In the genomic region with DNA sequence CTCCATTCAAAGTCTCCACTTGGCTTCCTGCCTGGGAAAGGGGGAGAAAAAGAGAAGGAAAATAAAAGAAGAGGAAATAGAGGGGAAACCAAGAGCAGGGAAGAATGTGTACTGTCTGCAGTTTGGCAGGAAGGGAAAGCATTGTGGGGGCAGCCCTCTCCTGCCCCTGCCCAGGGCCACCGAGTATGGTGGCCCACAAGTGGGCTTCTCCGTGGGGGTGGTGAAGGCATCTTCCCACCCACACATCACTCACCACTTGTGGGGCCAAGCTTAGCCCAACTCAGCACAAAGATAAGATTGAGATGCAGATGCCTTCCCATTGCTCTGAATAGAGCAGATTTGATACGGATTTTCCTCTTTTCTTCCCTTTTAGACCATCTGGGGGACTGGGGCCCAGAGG, we compare ENCODE assay signal across 20 cellular contexts.
DNase-seq lines count a peak whose midpoint lies in the region; ATAC-seq and TF ChIP-seq lines count a peak whose summit lies in the region.
"Had no signal": no experiment of that assay in that cellular context is flagged by ENCODE, and none has a peak within 500 bp of the region (broad histone marks: within the 10 kb centered on the region; RNA-seq: fewer than 3 reads in every experiment).

No MANE protein-coding gene starts in this region.

- H3K9me3 Mint-ChIP-seq in WTC11: no peaks in the 10 kb centered on the region

- ATAC-seq in WTC11 (0 out of 2 replicates have a peak, but pooled peaks have one; percentile 7), lower lobe of right lung (no peak), thoracic aorta (ENCODE audit: insufficient number of reproducible peaks, low FRiP score, low read depth) (no peak), HG03039 (IDR thresholded peaks at IDR 0.05; ENCODE audit: unreplicated experiment) (no peak)
- ATAC-seq: PC-3 had no signal

- H3K27ac Mint-ChIP-seq in WTC11: no peak overlapping the region
- H3K27ac Mint-ChIP-seq: B cell had no signal

- H3K36me3 Mint-ChIP-seq in WTC11: no peaks in the 10 kb centered on the region

- H3K9me3 ChIP-seq in HUES48 (ENCODE audit: control insufficient read depth, insufficient read depth, low read length) (no peaks in the 10 kb centered on the region), lower lobe of right lung (no peaks in the 10 kb centered on the region), thoracic aorta (no peaks in the 10 kb centered on the region)

- H3K4me3 ChIP-seq in HUES48 (ENCODE audit: low read depth, low read length) (no peak overlapping the region), lower lobe of right lung (no peak overlapping the region), thoracic aorta (no peak overlapping the region)

- intact Hi-C loops in lower lobe of right lung (cut with DNase I): no loop called here

- H3K27ac ChIP-seq in HUES48 (ENCODE audit: low read depth, low read length) (peak overlapping the region; percentile 48), lower lobe of right lung (peak overlapping the region; percentile 67), thoracic aorta (peak overlapping the region; percentile 17 to 51)
- H3K27ac ChIP-seq: KMS-11 had no signal

- no peak for TF ChIP-seq CTCF in WTC11 (IDR thresholded peaks at IDR 0.05)
- TF ChIP-seq CTCF in lower lobe of right lung (IDR thresholded peaks at IDR 0.05): no peak
- TF ChIP-seq CTCF in thoracic aorta (IDR thresholded peaks at IDR 0.05): no peak

- H3K4me1 ChIP-seq in HUES48 (ENCODE audit: control insufficient read depth, insufficient read depth, low read length) (peaks cover 36% of the 10 kb centered on the region), lower lobe of right lung (peaks cover 23% of the 10 kb centered on the region), thoracic aorta (ENCODE audit: control insufficient read depth in 1 of 2, low read depth in 2 of 2) (peaks cover 19 to 57% of the 10 kb centered on the region in 2 donors)

- H3K9ac ChIP-seq in HUES48 (ENCODE audit: low read depth, low read length): no peak overlapping the region
- H3K9ac ChIP-seq: KMS-11 had no signal

- H3K36me3 ChIP-seq in HUES48 (ENCODE audit: control insufficient read depth, insufficient read depth, low read length) (no peaks in the 10 kb centered on the region), lower lobe of right lung (no peaks in the 10 kb centered on the region), thoracic aorta (no peaks in the 10 kb centered on the region)

- peaks cover 52% of the 10 kb centered on the region for H3K4me1 Mint-ChIP-seq in WTC11
- H3K4me1 Mint-ChIP-seq: B cell had no signal

- H3K4me3 Mint-ChIP-seq in WTC11: no peak overlapping the region
- H3K4me3 Mint-ChIP-seq: B cell had no signal

- POLR2A ChIA-PET in WTC11 (lab: Charles Lee): interaction anchor here (0.5 kb wide), 1 partner anchor 59 kb away, joined by 3 read pairs; no protein-coding TSS in a partner anchor

- H3K27me3 ChIP-seq in HUES48 (ENCODE audit: control insufficient read depth, insufficient read depth, low read length) (no peaks in the 10 kb centered on the region), lower lobe of right lung (ENCODE audit: low read depth) (no peaks in the 10 kb centered on the region), thoracic aorta (replicated peaks; ENCODE audit: insufficient read depth) (no peaks in the 10 kb centered on the region)

- H3K27me3 Mint-ChIP-seq in WTC11 (ENCODE audit: low read depth): no peaks in the 10 kb centered on the region

- DNase-seq in WTC11 (ENCODE audit: low spot score): no peak
- DNase-seq in lower lobe of right lung: no peak
- no peak for DNase-seq in thoracic aorta (ENCODE audit: low spot score)
- no peak for DNase-seq in NCI-H526 treated with DMSO at 0.1 percent for 48 hours (lab: John Stamatoyannopoulos, UW)
- DNase-seq in AG08395 (ENCODE audit: low spot score): no peak
- no peak for DNase-seq in islet precursor cell
- DNase-seq: COR-L47, DMS 273 treated with DMSO at 0.1 percent for 48 hours, DND-41, NCI-H1417, NCI-H187, NCI-H2107, NCI-H2227 treated with DMSO at 0.1 percent for 48 hours, NCI-H524, PC-3, RPMI8226 had no signal

- CTCF ChIA-PET in WTC11 (lab: Charles Lee): interaction anchor here (3.5 to 5.3 kb wide), 2 partner anchors 14 to 57 kb away, joined by 12 to 28 read pairs; no protein-coding TSS in a partner anchor

TF ChIP-seq in WTC11, 78 proteins besides CTCF, POLR2A, EP300 and RAD21:
- TF ChIP-seq, protein P1, sequence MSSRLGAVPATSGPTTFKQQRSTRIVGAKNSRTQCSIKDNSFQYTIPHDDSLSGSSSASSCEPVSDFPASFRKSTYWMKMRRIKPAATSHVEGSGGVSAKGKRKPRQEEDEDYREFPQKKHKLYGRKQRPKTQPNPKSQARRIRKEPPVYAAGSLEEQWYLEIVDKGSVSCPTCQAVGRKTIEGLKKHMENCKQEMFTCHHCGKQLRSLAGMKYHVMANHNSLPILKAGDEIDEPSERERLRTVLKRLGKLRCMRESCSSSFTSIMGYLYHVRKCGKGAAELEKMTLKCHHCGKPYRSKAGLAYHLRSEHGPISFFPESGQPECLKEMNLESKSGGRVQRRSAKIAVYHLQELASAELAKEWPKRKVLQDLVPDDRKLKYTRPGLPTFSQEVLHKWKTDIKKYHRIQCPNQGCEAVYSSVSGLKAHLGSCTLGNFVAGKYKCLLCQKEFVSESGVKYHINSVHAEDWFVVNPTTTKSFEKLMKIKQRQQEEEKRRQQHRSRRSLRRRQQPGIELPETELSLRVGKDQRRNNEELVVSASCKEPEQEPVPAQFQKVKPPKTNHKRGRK (CRISPR knock-in tag; IDR thresholded peaks at IDR 0.05; ENCODE audit: borderline replicate concordance): no peak
- no peak for TF ChIP-seq NR3C1 (CRISPR knock-in tag; conservative IDR thresholded peaks at IDR 0.05; ENCODE audit: low read depth)
- no peak for TF ChIP-seq GABPB1 (CRISPR knock-in tag; IDR thresholded peaks at IDR 0.05)
- TF ChIP-seq, protein P2, sequence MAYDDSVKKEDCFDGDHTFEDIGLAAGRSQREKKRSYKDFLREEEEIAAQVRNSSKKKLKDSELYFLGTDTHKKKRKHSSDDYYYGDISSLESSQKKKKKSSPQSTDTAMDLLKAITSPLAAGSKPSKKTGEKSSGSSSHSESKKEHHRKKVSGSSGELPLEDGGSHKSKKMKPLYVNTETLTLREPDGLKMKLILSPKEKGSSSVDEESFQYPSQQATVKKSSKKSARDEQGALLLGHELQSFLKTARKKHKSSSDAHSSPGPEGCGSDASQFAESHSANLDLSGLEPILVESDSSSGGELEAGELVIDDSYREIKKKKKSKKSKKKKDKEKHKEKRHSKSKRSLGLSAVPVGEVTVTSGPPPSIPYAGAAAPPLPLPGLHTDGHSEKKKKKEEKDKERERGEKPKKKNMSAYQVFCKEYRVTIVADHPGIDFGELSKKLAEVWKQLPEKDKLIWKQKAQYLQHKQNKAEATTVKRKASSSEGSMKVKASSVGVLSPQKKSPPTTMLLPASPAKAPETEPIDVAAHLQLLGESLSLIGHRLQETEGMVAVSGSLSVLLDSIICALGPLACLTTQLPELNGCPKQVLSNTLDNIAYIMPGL (CRISPR knock-in tag; IDR thresholded peaks at IDR 0.05): no peak
- no peak for TF ChIP-seq ZNF396 (CRISPR knock-in tag; IDR thresholded peaks at IDR 0.05; ENCODE audit: borderline replicate concordance)
